14 cellular contexts compared by ENCODE assay signal in the genomic region with DNA sequence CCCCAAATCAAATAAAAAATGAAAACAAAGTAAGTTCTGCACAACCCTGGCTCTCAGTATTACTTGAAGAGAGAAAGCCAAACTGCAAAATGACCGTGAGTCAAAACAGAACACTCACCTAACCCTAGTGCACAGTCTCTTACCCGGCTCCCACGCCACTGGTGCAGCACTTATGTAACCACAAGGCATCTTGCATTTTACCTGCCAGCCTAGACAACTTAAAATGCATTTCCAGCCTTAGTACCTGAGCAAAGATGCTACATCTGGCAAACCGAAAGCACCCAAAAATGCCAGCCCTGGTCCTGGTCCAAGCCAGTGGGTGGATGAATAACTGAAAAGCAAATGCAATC. TPM values are rescaled to one million over a fixed set of nuclear protein-coding genes. Genes with fewer than 3 reads are reported as not detected.
DNase-seq lines count a peak whose midpoint lies in the region; ATAC-seq and TF ChIP-seq lines count a peak whose summit lies in the region.
"Had no signal": no experiment of that assay in that cellular context is flagged by ENCODE, and none has a peak within 500 bp of the region (broad histone marks: within the 10 kb centered on the region; RNA-seq: fewer than 3 reads in every experiment).

No MANE protein-coding gene starts in this region.

- H3K9me3 Mint-ChIP-seq in activated CD4-positive, alpha-beta T cell treated with anti-CD3 and anti-CD28 coated beads, Interleukin-2, amount 10 ng/mL, durations not matched to agents 24 days and 14 days, result no peaks in the 10 kb centered on the region
- no peaks in the 10 kb centered on the region for H3K9me3 Mint-ChIP-seq in activated naive CD8-positive, alpha-beta T cell treated with anti-CD3 and anti-CD28 coated beads, Interleukin-2, amount 10 ng/mL, durations not matched to agents 7 days and 5 days

- intact Hi-C loops in activated CD4-positive, alpha-beta T cell treated with anti-CD3 and anti-CD28 coated beads, Interleukin-2, amount 10 ng/mL, durations not matched to agents 24 days and 14 days (cut with micrococcal nuclease), result no loop called here

- H3K36me3 Mint-ChIP-seq in activated CD4-positive, alpha-beta T cell treated with anti-CD3 and anti-CD28 coated beads, Interleukin-2, amount 10 ng/mL, durations not matched to agents 24 days and 14 days (ENCODE audit: low read depth), result peaks cover 80% of the 10 kb centered on the region
- H3K36me3 Mint-ChIP-seq in activated naive CD8-positive, alpha-beta T cell treated with anti-CD3 and anti-CD28 coated beads, Interleukin-2, amount 10 ng/mL, durations not matched to agents 7 days and 5 days, result peaks cover 71% of the 10 kb centered on the region

- peak; percentile 65 for ATAC-seq in activated naive CD8-positive, alpha-beta T cell treated with anti-CD3 and anti-CD28 coated beads, Interleukin-2, amount 10 ng/mL, durations not matched to agents 7 days and 5 days (ENCODE audit: low read depth)
- no peak for ATAC-seq in HG02642 (IDR thresholded peaks at IDR 0.05; ENCODE audit: poor library complexity, unreplicated experiment)

- H3K27me3 Mint-ChIP-seq in activated CD4-positive, alpha-beta T cell treated with anti-CD3 and anti-CD28 coated beads, Interleukin-2, amount 10 ng/mL, durations not matched to agents 24 days and 14 days, result no peaks in the 10 kb centered on the region
- no peaks in the 10 kb centered on the region for H3K27me3 Mint-ChIP-seq in activated naive CD8-positive, alpha-beta T cell treated with anti-CD3 and anti-CD28 coated beads, Interleukin-2, amount 10 ng/mL, durations not matched to agents 7 days and 5 days

- H3K4me1 Mint-ChIP-seq in activated CD4-positive, alpha-beta T cell treated with anti-CD3 and anti-CD28 coated beads, Interleukin-2, amount 10 ng/mL, durations not matched to agents 24 days and 14 days, result peaks cover 30% of the 10 kb centered on the region
- peaks cover 38% of the 10 kb centered on the region for H3K4me1 Mint-ChIP-seq in activated naive CD8-positive, alpha-beta T cell treated with anti-CD3 and anti-CD28 coated beads, Interleukin-2, amount 10 ng/mL, durations not matched to agents 7 days and 5 days

- peak overlapping the region; percentile 70 for H3K27ac Mint-ChIP-seq in activated CD4-positive, alpha-beta T cell treated with anti-CD3 and anti-CD28 coated beads, Interleukin-2, amount 10 ng/mL, durations not matched to agents 24 days and 14 days
- peak overlapping the region; percentile 62 for H3K27ac Mint-ChIP-seq in activated naive CD8-positive, alpha-beta T cell treated with anti-CD3 and anti-CD28 coated beads, Interleukin-2, amount 10 ng/mL, durations not matched to agents 7 days and 5 days

- peak overlapping the region; percentile 35 for H3K4me3 Mint-ChIP-seq in activated CD4-positive, alpha-beta T cell treated with anti-CD3 and anti-CD28 coated beads, Interleukin-2, amount 10 ng/mL, durations not matched to agents 24 days and 14 days
- peak overlapping the region; percentile 4 for H3K4me3 Mint-ChIP-seq in activated naive CD8-positive, alpha-beta T cell treated with anti-CD3 and anti-CD28 coated beads, Interleukin-2, amount 10 ng/mL, durations not matched to agents 7 days and 5 days

- POLR2A ChIA-PET in activated naive CD8-positive, alpha-beta T cell treated with anti-CD3 and anti-CD28 coated beads, Interleukin-2, amount 10 ng/mL, durations not matched to agents 7 days and 5 days (lab: Charles Lee), result no interaction called here

- peak; percentile 44 for DNase-seq in GM20000 (ENCODE audit: low spot score)
- DNase-seq in activated CD4-positive, alpha-beta T cell treated with anti-CD3 and anti-CD28 coated beads, Interleukin-2, amount 10 ng/mL, durations not matched to agents 24 days and 14 days, result peak; percentile 71
- DNase-seq in activated naive CD8-positive, alpha-beta T cell treated with anti-CD3 and anti-CD28 coated beads, Interleukin-2, amount 10 ng/mL, durations not matched to agents 7 days and 5 days, result no peak
- peak; percentile 62 for DNase-seq in stimulated activated CD8-positive, alpha-beta memory T cell treated with anti-CD3 and anti-CD28 coated beads, Interleukin-4, amount 100 ng/mL, for 48 hours
- DNase-seq in cortex of kidney (lab: John Stamatoyannopoulos, UW), result no peak
- no peak for DNase-seq in NCI-H2196 (lab: John Stamatoyannopoulos, UW; ENCODE audit: unreplicated experiment)
- DNase-seq: brain microvascular endothelial cell, HCEC 1CT, KG1, NCI-H1436 treated with DMSO at 0.1 percent for 48 hours, NCI-H510A treated with DMSO at 0.1 percent for 48 hours, T1000 had no signal

- TF ChIP-seq CTCF in GM20000 (IDR thresholded peaks at IDR 0.05; ENCODE audit: extremely low read depth, missing control alignments), result no peak

RNA-seq across cellular contexts. Expression of a gene that starts 12.4 kb away (rescaled TPM):
- 0.82 and 2.8 TPM in 2 replicates for total RNA-seq in activated CD4-positive, alpha-beta T cell treated with anti-CD3 and anti-CD28 coated beads, Interleukin-2, amount 10 ng/mL, durations not matched to agents 24 days and 14 days
- 1 to 10 TPM; 6.5 to 9.6 TPM for total RNA-seq in activated naive CD8-positive, alpha-beta T cell treated with anti-CD3 and anti-CD28 coated beads, Interleukin-2, amount 10 ng/mL, durations not matched to agents 7 days and 5 days

RNA-seq across cellular contexts. Expression of a gene that starts 25.4 kb away (rescaled TPM):
- 33.8 and 34.3 TPM in 2 replicates for total RNA-seq in activated CD4-positive, alpha-beta T cell treated with anti-CD3 and anti-CD28 coated beads, Interleukin-2, amount 10 ng/mL, durations not matched to agents 24 days and 14 days
- total RNA-seq in activated naive CD8-positive, alpha-beta T cell treated with anti-CD3 and anti-CD28 coated beads, Interleukin-2, amount 10 ng/mL, durations not matched to agents 7 days and 5 days, result 100 to 1,000 TPM in 1 of 2 experiments, 10 to 100 TPM in 1; 98.7 to 100 TPM
- total RNA-seq: left lobe of liver had no signal

Comparison
In these comparisons a context has a peak if more than half of its experiments do, and no peak if none do; other contexts are left out.
1. DNase-seq: peak in GM20000 (single experiment), activated CD4-positive, alpha-beta T cell treated with anti-CD3 and anti-CD28 coated beads, Interleukin-2, amount 10 ng/mL, durations not matched to agents 24 days and 14 days (single experiment) and stimulated activated CD8-positive, alpha-beta memory T cell treated with anti-CD3 and anti-CD28 coated beads, Interleukin-4, amount 100 ng/mL, for 48 hours (single experiment); none in activated naive CD8-positive, alpha-beta T cell treated with anti-CD3 and anti-CD28 coated beads, Interleukin-2, amount 10 ng/mL, durations not matched to agents 7 days and 5 days (single experiment), cortex of kidney (single experiment) and NCI-H2196 (single experiment).